23 cellular contexts compared by ENCODE assay signal in the genomic region with DNA sequence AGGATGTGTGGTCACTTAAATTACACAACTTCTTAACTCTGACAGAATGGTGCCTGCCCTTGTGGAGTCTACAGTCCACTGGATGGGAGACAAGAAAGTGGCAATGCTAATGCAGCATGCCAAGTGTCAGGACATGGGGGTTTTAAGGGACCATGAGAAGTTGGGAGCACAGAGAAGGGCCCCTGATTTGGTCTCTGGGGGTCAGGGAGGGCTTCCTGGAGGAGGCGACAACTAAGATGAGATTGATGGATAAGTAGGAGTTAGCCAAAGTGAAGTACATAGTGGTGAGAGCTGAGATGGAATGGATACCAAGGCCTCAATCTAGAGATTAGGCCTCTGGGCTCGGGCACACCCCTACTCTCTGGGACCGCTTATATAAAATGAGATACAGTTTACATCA.
DNase-seq lines count a peak whose midpoint lies in the region; ATAC-seq and TF ChIP-seq lines count a peak whose summit lies in the region.
"Had no signal": no experiment of that assay in that cellular context is flagged by ENCODE, and none has a peak within 500 bp of the region (broad histone marks: within the 10 kb centered on the region; RNA-seq: fewer than 3 reads in every experiment).

No MANE protein-coding gene starts in this region.

- no peak for ATAC-seq in natural killer cell treated with Interleukin-12 subunit alpha and Interleukin-12 subunit beta and Interleukin-15 and Interleukin-18, amount 100 ng/mL, for 72 hours
- ATAC-seq in GM18858 (IDR thresholded peaks at IDR 0.05; ENCODE audit: unreplicated experiment) (no peak), body of pancreas (no peak)
- ATAC-seq: activated CD4-positive, CD25-positive, alpha-beta regulatory T cell treated with anti-CD3 and anti-CD28 coated beads, Interleukin-2, amount 50 U/mL, for 24 hours had no signal

- no peaks in the 10 kb centered on the region for H3K27me3 ChIP-seq in BLaER1 treated with 17β-estradiol and CSF1 and Interleukin-3, amounts not matched to agents 10 nM and 100 nM
- H3K27me3 ChIP-seq in body of pancreas = no peaks in the 10 kb centered on the region
- H3K27me3 ChIP-seq: brain microvascular endothelial cell, SJSA1, stomach, tibial artery had no signal

- peaks cover 0 to 44% (median 4%) of the 10 kb centered on the region in 11 experiments; a peak in 9 of 22 replicates for H4K20me1 ChIP-seq in BLaER1 treated with 17β-estradiol and CSF1 and Interleukin-3, amounts not matched to agents 10 nM and 100 nM

- H3K27ac Mint-ChIP-seq in activated CD4-positive, alpha-beta T cell treated with anti-CD3 and anti-CD28 coated beads, Interleukin-2, amount 10 ng/mL, durations not matched to agents 7 days and 5 days = peak overlapping the region; percentile 51
- H3K27ac Mint-ChIP-seq in activated T-helper 1 cell treated with anti-CD3 and anti-CD28 coated beads, Interleukin-12 subunit alpha, Interleukin-12 subunit beta, Interleukin-2, Interleukin-4 antibody, amounts not matched to agents 30 ng/mL and 10 ng/mL and 1 ng/mL, durations not matched to agents 14 hours and 24 hours and 36 hours = peak overlapping the region; percentile 73
- H3K27ac Mint-ChIP-seq in natural killer cell treated with Interleukin-12 subunit alpha and Interleukin-12 subunit beta and Interleukin-15 and Interleukin-18, amount 100 ng/mL, for 72 hours = peak overlapping the region; percentile 93 to 96
- H3K27ac Mint-ChIP-seq: nephron had no signal

- peak overlapping the region in 9 of 11 experiments; percentile 79 to 86 (median 82); a peak in 17 of 22 replicates for H3K27ac ChIP-seq in BLaER1 treated with 17β-estradiol and CSF1 and Interleukin-3, amounts not matched to agents 10 nM and 100 nM
- no peak overlapping the region for H3K27ac ChIP-seq in body of pancreas
- H3K27ac ChIP-seq: brain microvascular endothelial cell, C4-2B, epithelial cell of prostate, SJSA1, stomach, tibial artery had no signal

- CTCF ChIA-PET in activated CD4-positive, alpha-beta T cell treated with anti-CD3 and anti-CD28 coated beads, Interleukin-2, amount 10 ng/mL, durations not matched to agents 7 days and 5 days (lab: Charles Lee) = interaction anchor here (1.3 to 2.1 kb wide), 2 partner anchors 9 to 27 kb away, joined by 4 to 5 read pairs; no protein-coding TSS in a partner anchor

- H3K4me3 Mint-ChIP-seq in activated CD4-positive, alpha-beta T cell treated with anti-CD3 and anti-CD28 coated beads, Interleukin-2, amount 10 ng/mL, durations not matched to agents 7 days and 5 days = no peak overlapping the region
- peak overlapping the region; percentile 17 for H3K4me3 Mint-ChIP-seq in activated T-helper 1 cell treated with anti-CD3 and anti-CD28 coated beads, Interleukin-12 subunit alpha, Interleukin-12 subunit beta, Interleukin-2, Interleukin-4 antibody, amounts not matched to agents 30 ng/mL and 10 ng/mL and 1 ng/mL, durations not matched to agents 14 hours and 24 hours and 36 hours
- H3K4me3 Mint-ChIP-seq in natural killer cell treated with Interleukin-12 subunit alpha and Interleukin-12 subunit beta and Interleukin-15 and Interleukin-18, amount 100 ng/mL, for 72 hours = peak overlapping the region; percentile 84
- H3K4me3 Mint-ChIP-seq: nephron had no signal

- H3K4me2 ChIP-seq in BLaER1 treated with 17β-estradiol and CSF1 and Interleukin-3, amounts not matched to agents 10 nM and 100 nM = peak overlapping the region; percentile 16 to 91 (median 87); a peak in 20 of 22 replicates

- peaks cover 6% of the 10 kb centered on the region for H3K9me3 Mint-ChIP-seq in activated CD4-positive, alpha-beta T cell treated with anti-CD3 and anti-CD28 coated beads, Interleukin-2, amount 10 ng/mL, durations not matched to agents 7 days and 5 days
- peaks cover 5% of the 10 kb centered on the region for H3K9me3 Mint-ChIP-seq in activated T-helper 1 cell treated with anti-CD3 and anti-CD28 coated beads, Interleukin-12 subunit alpha, Interleukin-12 subunit beta, Interleukin-2, Interleukin-4 antibody, amounts not matched to agents 30 ng/mL and 10 ng/mL and 1 ng/mL, durations not matched to agents 14 hours and 24 hours and 36 hours
- H3K9me3 Mint-ChIP-seq in natural killer cell treated with Interleukin-12 subunit alpha and Interleukin-12 subunit beta and Interleukin-15 and Interleukin-18, amount 100 ng/mL, for 72 hours = peaks cover 10% of the 10 kb centered on the region

- intact Hi-C loops in activated T-helper 1 cell treated with anti-CD3 and anti-CD28 coated beads, Interleukin-12 subunit alpha, Interleukin-12 subunit beta, Interleukin-2, Interleukin-4 antibody, amounts not matched to agents 30 ng/mL and 10 ng/mL and 1 ng/mL, durations not matched to agents 14 hours and 24 hours and 36 hours (cut with micrococcal nuclease) = loop anchor here (10.0 kb wide), 1 partner anchor 641 kb away; a partner anchor contains a TSS
- intact Hi-C loops in body of pancreas (cut with DNase I) = no loop called here

- POLR2A ChIA-PET in activated CD4-positive, alpha-beta T cell treated with anti-CD3 and anti-CD28 coated beads, Interleukin-2, amount 10 ng/mL, durations not matched to agents 7 days and 5 days (lab: Charles Lee) = no interaction called here

- peaks cover 0 to 41% (median 25%) of the 10 kb centered on the region in 11 experiments; a peak in 18 of 22 replicates for H3K36me3 ChIP-seq in BLaER1 treated with 17β-estradiol and CSF1 and Interleukin-3, amounts not matched to agents 10 nM and 100 nM
- no peaks in the 10 kb centered on the region for H3K36me3 ChIP-seq in body of pancreas (replicated peaks in 1 of 2; ENCODE audit: insufficient read depth in 1 of 2, low read depth in 2 of 2)
- H3K36me3 ChIP-seq: brain microvascular endothelial cell, SJSA1, stomach, tibial artery had no signal

- no peak for DNase-seq in activated CD4-positive, alpha-beta T cell treated with anti-CD3 and anti-CD28 coated beads, Interleukin-2, amount 10 ng/mL, durations not matched to agents 7 days and 5 days
- no peak for DNase-seq in activated CD4-positive, alpha-beta T cell treated with anti-CD3 and anti-CD28 coated beads for 1 hour
- no peak for DNase-seq in activated T-helper 1 cell treated with anti-CD3 and anti-CD28 coated beads, Interleukin-12 subunit alpha, Interleukin-12 subunit beta, Interleukin-2, Interleukin-4 antibody, amounts not matched to agents 30 ng/mL and 10 ng/mL and 1 ng/mL, durations not matched to agents 14 hours and 24 hours and 36 hours (ENCODE audit: low spot score)
- no peak for DNase-seq in natural killer cell treated with Interleukin-12 subunit alpha and Interleukin-12 subunit beta and Interleukin-15 and Interleukin-18, amount 100 ng/mL, for 72 hours (ENCODE audit: low spot score)
- no peak for DNase-seq in EL
- no peak for DNase-seq in body of pancreas
- DNase-seq: activated gamma-delta T cell, brain microvascular endothelial cell, DMS 273 treated with DMSO at 0.1 percent for 48 hours, Kasumi-1, MV-4-11, NCI-H1436 treated with DMSO at 0.1 percent for 48 hours, NCI-H2107, NCI-H446, stomach had no signal

- H3K9ac ChIP-seq in BLaER1 treated with 17β-estradiol and CSF1 and Interleukin-3, amounts not matched to agents 10 nM and 100 nM = peak overlapping the region in 1 of 11 experiments; percentile 69; a peak in 3 of 22 replicates

- TF ChIP-seq CTCF in body of pancreas (IDR thresholded peaks at IDR 0.05) = no peak

- H3K4me3 ChIP-seq in BLaER1 treated with 17β-estradiol and CSF1 and Interleukin-3, amounts not matched to agents 10 nM and 100 nM = no peak overlapping the region
- H3K4me3 ChIP-seq in body of pancreas = no peak overlapping the region
- H3K4me3 ChIP-seq: SJSA1, stomach, tibial artery had no signal

- peaks cover 85% of the 10 kb centered on the region for H3K4me1 Mint-ChIP-seq in activated CD4-positive, alpha-beta T cell treated with anti-CD3 and anti-CD28 coated beads, Interleukin-2, amount 10 ng/mL, durations not matched to agents 7 days and 5 days
- H3K4me1 Mint-ChIP-seq in activated T-helper 1 cell treated with anti-CD3 and anti-CD28 coated beads, Interleukin-12 subunit alpha, Interleukin-12 subunit beta, Interleukin-2, Interleukin-4 antibody, amounts not matched to agents 30 ng/mL and 10 ng/mL and 1 ng/mL, durations not matched to agents 14 hours and 24 hours and 36 hours (ENCODE audit: low read depth) = peaks cover 94% of the 10 kb centered on the region
- H3K4me1 Mint-ChIP-seq in natural killer cell treated with Interleukin-12 subunit alpha and Interleukin-12 subunit beta and Interleukin-15 and Interleukin-18, amount 100 ng/mL, for 72 hours (ENCODE audit: low read depth in 2 of 2) = peaks cover 83 to 92% of the 10 kb centered on the region in 2 donors

- WGBS in body of pancreas, 2 donors = 97% methylated on average over 3 of the region's 3 CpGs

- H3K27me3 Mint-ChIP-seq in activated CD4-positive, alpha-beta T cell treated with anti-CD3 and anti-CD28 coated beads, Interleukin-2, amount 10 ng/mL, durations not matched to agents 7 days and 5 days = no peaks in the 10 kb centered on the region
- no peaks in the 10 kb centered on the region for H3K27me3 Mint-ChIP-seq in activated T-helper 1 cell treated with anti-CD3 and anti-CD28 coated beads, Interleukin-12 subunit alpha, Interleukin-12 subunit beta, Interleukin-2, Interleukin-4 antibody, amounts not matched to agents 30 ng/mL and 10 ng/mL and 1 ng/mL, durations not matched to agents 14 hours and 24 hours and 36 hours (ENCODE audit: insufficient read depth)
- H3K27me3 Mint-ChIP-seq in natural killer cell treated with Interleukin-12 subunit alpha and Interleukin-12 subunit beta and Interleukin-15 and Interleukin-18, amount 100 ng/mL, for 72 hours = no peaks in the 10 kb centered on the region

- H3K9me3 ChIP-seq in BLaER1 treated with 17β-estradiol and CSF1 and Interleukin-3, amounts not matched to agents 10 nM and 100 nM (replicated peaks in 1 of 11) = peaks cover 0 to 17% (median 12%) of the 10 kb centered on the region in 11 experiments; a peak in 18 of 22 replicates
- no peaks in the 10 kb centered on the region for H3K9me3 ChIP-seq in body of pancreas
- H3K9me3 ChIP-seq: SJSA1, stomach, tibial artery had no signal

- peaks cover 60% of the 10 kb centered on the region for H3K36me3 Mint-ChIP-seq in activated CD4-positive, alpha-beta T cell treated with anti-CD3 and anti-CD28 coated beads, Interleukin-2, amount 10 ng/mL, durations not matched to agents 7 days and 5 days (ENCODE audit: low read depth)
- peaks cover 46% of the 10 kb centered on the region for H3K36me3 Mint-ChIP-seq in activated T-helper 1 cell treated with anti-CD3 and anti-CD28 coated beads, Interleukin-12 subunit alpha, Interleukin-12 subunit beta, Interleukin-2, Interleukin-4 antibody, amounts not matched to agents 30 ng/mL and 10 ng/mL and 1 ng/mL, durations not matched to agents 14 hours and 24 hours and 36 hours (ENCODE audit: low read depth)
- H3K36me3 Mint-ChIP-seq in natural killer cell treated with Interleukin-12 subunit alpha and Interleukin-12 subunit beta and Interleukin-15 and Interleukin-18, amount 100 ng/mL, for 72 hours = peaks cover 25% of the 10 kb centered on the region

- peaks cover 69 to 99% (median 95%) of the 10 kb centered on the region in 10 experiments for H3K4me1 ChIP-seq in BLaER1 treated with 17β-estradiol and CSF1 and Interleukin-3, amounts not matched to agents 10 nM and 100 nM
- peaks cover 5% of the 10 kb centered on the region for H3K4me1 ChIP-seq in body of pancreas

- no peak for TF ChIP-seq POLR2A in body of pancreas (IDR thresholded peaks at IDR 0.05)

Comparison
In these comparisons a context has a peak if more than half of its experiments do, and no peak if none do; other contexts are left out.
1. H3K27ac ChIP-seq: peak in BLaER1 treated with 17β-estradiol and CSF1 and Interleukin-3, amounts not matched to agents 10 nM and 100 nM (9 of 11); none in body of pancreas (0 of 4).
2. Peak in every context shown above with its lines, with median percentiles within 50 percentile points of each other: H3K27ac Mint-ChIP-seq.